Comparison of ENCODE assay signal across 11 cellular contexts in genomic region chr20:56875052-56875663, GRCh38.
DNase-seq lines count a peak whose midpoint lies in the region; ATAC-seq and TF ChIP-seq lines count a peak whose summit lies in the region.
"Had no signal": no experiment of that assay in that cellular context is flagged by ENCODE, and none has a peak within 500 bp of the region (broad histone marks: within the 10 kb centered on the region; RNA-seq: fewer than 3 reads in every experiment).

No MANE protein-coding gene starts in this region.

- no peaks in the 10 kb centered on the region for H3K4me1 ChIP-seq in gastroesophageal sphincter

- ATAC-seq in gastroesophageal sphincter (peak; percentile 25), GM21529 (IDR thresholded peaks at IDR 0.05; ENCODE audit: unreplicated experiment) (no peak), GM18909 (IDR thresholded peaks at IDR 0.05; ENCODE audit: poor library complexity, unreplicated experiment) (no peak)

- no CpG with 5 or more reads among the region's 6 CpGs for WGBS in gastroesophageal sphincter (ENCODE audit: low coverage in 1 of 2), 2 donors

- TF ChIP-seq POLR2A in gastroesophageal sphincter (IDR thresholded peaks at IDR 0.05) = no peak

- H3K27ac ChIP-seq in gastroesophageal sphincter = no peak overlapping the region

- TF ChIP-seq EP300 in gastroesophageal sphincter (IDR thresholded peaks at IDR 0.05) = no peak

- DNase-seq in 8988T = peak; percentile 64
- peak; percentile 100 for DNase-seq in HPDE6-E6E7 (ENCODE audit: extremely low spot score)
- peak; percentile 18 for DNase-seq in T1000 (lab: John Stamatoyannopoulos, UW)
- no peak for DNase-seq in NCI-H510A (lab: John Stamatoyannopoulos, UW)
- no peak for DNase-seq in NCI-H2227 (lab: John Stamatoyannopoulos, UW; ENCODE audit: unreplicated experiment)
- DNase-seq: activated CD4-positive, CD25-positive, alpha-beta regulatory T cell treated with anti-CD3 and anti-CD28 coated beads, Interleukin-2, amount 50 U/mL, for 72 hours; NCI-H748 treated with DMSO at 0.1 percent for 48 hours; stimulated activated CD4-positive, alpha-beta T cell treated with anti-CD3 and anti-CD28 coated beads, Interleukin-2, amount 100 ng/mL, for 48 hours had no signal

- H3K4me3 ChIP-seq in gastroesophageal sphincter = no peak overlapping the region

- H3K9me3 ChIP-seq in gastroesophageal sphincter = peaks cover 0 to 9% (median 0%) of the 10 kb centered on the region in 3 donors

- no peak for TF ChIP-seq CTCF in gastroesophageal sphincter (IDR thresholded peaks at IDR 0.05)

- H3K27me3 ChIP-seq in gastroesophageal sphincter = peaks cover 20% of the 10 kb centered on the region

- H3K36me3 ChIP-seq in gastroesophageal sphincter = no peaks in the 10 kb centered on the region

Comparison
In these comparisons a context has a peak if more than half of its experiments do, and no peak if none do; other contexts are left out.
1. DNase-seq: peak in 8988T (single experiment), HPDE6-E6E7 (single experiment) and T1000 (single experiment); none in NCI-H510A (single experiment) and NCI-H2227 (single experiment).